In genomic region chr18:36045241-36045999, GRCh38 we compare ENCODE assay signal across 26 cellular contexts.
"Had no signal": no experiment of that assay in that cellular context is flagged by ENCODE, and none has a peak within 500 bp of the region (broad histone marks: within the 10 kb centered on the region; RNA-seq: fewer than 3 reads in every experiment).

No MANE protein-coding gene starts in this region.

- H3K27ac Mint-ChIP-seq: activated B cell treated with CpG ODN at 0.5 μM for 24 hours; activated CD4-positive, alpha-beta T cell treated with anti-CD3 and anti-CD28 coated beads for 36 hours; activated naive CD4-positive, alpha-beta T cell treated with anti-CD3 and anti-CD28 coated beads, Interleukin-2, amount 10 ng/mL, durations not matched to agents 7 days and 5 days; memory B cell; nephron; stimulated activated effector memory CD8-positive, alpha-beta T cell treated with anti-CD3 and anti-CD28 coated beads, Interleukin-12 subunit alpha, Interleukin-12 subunit beta, amount 100 ng/mL, for 72 hours; stimulated activated naive CD8-positive, alpha-beta T cell treated with anti-CD3 and anti-CD28 coated beads, Interleukin-15, amount 100 ng/mL, for 72 hours had no signal

- H3K36me3 Mint-ChIP-seq: stimulated activated effector memory CD8-positive, alpha-beta T cell treated with anti-CD3 and anti-CD28 coated beads, Interleukin-12 subunit alpha, Interleukin-12 subunit beta, amount 100 ng/mL, for 72 hours had no signal

- H3K36me3 ChIP-seq: cardiac muscle cell, gastrocnemius medialis, neutrophil, pancreas, tibial nerve had no signal

- H3K9me3 ChIP-seq: gastrocnemius medialis, neutrophil, pancreas had no signal

- H3K27ac ChIP-seq: cardiac muscle cell, gastrocnemius medialis, neutrophil, skin epidermis, tibial nerve had no signal

- H3K27me3 ChIP-seq: cardiac muscle cell, gastrocnemius medialis, neutrophil, pancreas, tibial nerve had no signal

- H3K4me3 Mint-ChIP-seq: activated B cell treated with CpG ODN at 0.5 μM for 24 hours; activated CD4-positive, alpha-beta T cell treated with anti-CD3 and anti-CD28 coated beads for 36 hours; activated naive CD4-positive, alpha-beta T cell treated with anti-CD3 and anti-CD28 coated beads, Interleukin-2, amount 10 ng/mL, durations not matched to agents 7 days and 5 days; endodermal cell; memory B cell; nephron; stimulated activated effector memory CD8-positive, alpha-beta T cell treated with anti-CD3 and anti-CD28 coated beads, Interleukin-12 subunit alpha, Interleukin-12 subunit beta, amount 100 ng/mL, for 72 hours; stimulated activated naive CD8-positive, alpha-beta T cell treated with anti-CD3 and anti-CD28 coated beads, Interleukin-15, amount 100 ng/mL, for 72 hours had no signal

- H3K4me3 ChIP-seq: cardiac muscle cell, gastrocnemius medialis, pancreas, skin epidermis, tibial nerve had no signal

- DNase-seq: activated B cell treated with CpG ODN at 0.5 μM for 24 hours; activated CD4-positive, alpha-beta T cell treated with anti-CD3 and anti-CD28 coated beads for 36 hours; activated CD4-positive, alpha-beta T cell treated with anti-CD3 and anti-CD28 coated beads, Interleukin-2, amount 50 U/mL, for 4 hours; activated CD8-positive, alpha-beta memory T cell treated with anti-CD3 and anti-CD28 coated beads, Interleukin-2, amount 50 U/mL, for 48 hours; activated effector memory CD4-positive, alpha-beta T cell treated with Interleukin-2 at 50 U/mL for 16 hours; activated naive CD4-positive, alpha-beta T cell treated with anti-CD3 and anti-CD28 coated beads, Interleukin-2, amount 10 ng/mL, durations not matched to agents 7 days and 5 days; activated T-cell treated with anti-CD3 and anti-CD28 coated beads, Interleukin-2, amount 50 U/mL, for 48 hours; amygdala; cortex of kidney; endodermal cell; erythroblast; gastrocnemius medialis; head of caudate nucleus; hypothalamus; pancreas; right cardiac atrium; stimulated activated CD4-positive, alpha-beta T cell treated with anti-CD3 and anti-CD28 coated beads, Interleukin-2, amount 100 ng/mL, for 24 hours; stimulated activated naive CD8-positive, alpha-beta T cell treated with anti-CD3 and anti-CD28 coated beads, Interleukin-15, amount 100 ng/mL, for 72 hours; T-helper 9 cell had no signal

- H3K27me3 Mint-ChIP-seq: activated B cell treated with CpG ODN at 0.5 μM for 24 hours; activated CD4-positive, alpha-beta T cell treated with anti-CD3 and anti-CD28 coated beads for 36 hours; activated naive CD4-positive, alpha-beta T cell treated with anti-CD3 and anti-CD28 coated beads, Interleukin-2, amount 10 ng/mL, durations not matched to agents 7 days and 5 days; memory B cell; stimulated activated naive CD8-positive, alpha-beta T cell treated with anti-CD3 and anti-CD28 coated beads, Interleukin-15, amount 100 ng/mL, for 72 hours had no signal

- H3K9me3 Mint-ChIP-seq: stimulated activated effector memory CD8-positive, alpha-beta T cell treated with anti-CD3 and anti-CD28 coated beads, Interleukin-12 subunit alpha, Interleukin-12 subunit beta, amount 100 ng/mL, for 72 hours had no signal

- H3K4me1 Mint-ChIP-seq: nephron had no signal

- ATAC-seq: activated CD4-positive, alpha-beta T cell treated with anti-CD3 and anti-CD28 coated beads for 36 hours; gastrocnemius medialis; right cardiac atrium; stimulated activated effector memory CD8-positive, alpha-beta T cell treated with anti-CD3 and anti-CD28 coated beads, Interleukin-12 subunit alpha, Interleukin-12 subunit beta, amount 100 ng/mL, for 72 hours; stimulated activated naive CD8-positive, alpha-beta T cell treated with anti-CD3 and anti-CD28 coated beads, Interleukin-15, amount 100 ng/mL, for 72 hours had no signal
